In the genomic region with DNA sequence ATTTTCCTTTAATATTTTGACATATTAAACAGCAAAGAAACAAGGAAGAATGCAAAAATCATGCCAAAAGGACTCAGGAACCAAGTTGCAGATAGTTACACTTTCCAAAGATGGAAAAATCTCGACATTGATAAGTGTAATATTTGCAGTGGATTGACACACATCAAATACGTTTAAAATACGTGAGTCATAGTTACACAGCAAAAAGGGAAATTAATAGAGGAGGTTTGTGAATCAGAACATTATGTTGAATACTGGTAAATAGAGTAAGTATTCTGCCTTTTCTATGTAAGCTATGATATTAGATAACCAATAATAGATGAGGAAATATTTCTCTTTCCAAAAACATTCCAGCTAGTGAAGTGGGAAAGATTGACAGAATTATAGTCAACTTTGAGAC, we compare ENCODE assay signal across 9 cellular contexts.
"Had no signal": no experiment of that assay in that cellular context is flagged by ENCODE, and none has a peak within 500 bp of the region (broad histone marks: within the 10 kb centered on the region; RNA-seq: fewer than 3 reads in every experiment).

No MANE protein-coding gene starts in this region.

- H3K4me3 ChIP-seq: K562 had no signal

- H3K4me2 ChIP-seq: KMS-11 had no signal

- H3K27me3 Mint-ChIP-seq: IgD-negative memory B cell had no signal

- H3K36me3 Mint-ChIP-seq: IgD-negative memory B cell had no signal

- H3K27ac Mint-ChIP-seq: IgD-negative memory B cell had no signal

- DNase-seq: IMR-90, KBM-7, KG1 had no signal

- H3K27ac ChIP-seq: HL-60, KMS-11 had no signal

- H3K9ac ChIP-seq: KMS-11 had no signal

- H3K4me3 Mint-ChIP-seq: IgD-negative memory B cell had no signal

- H3K4me1 Mint-ChIP-seq: IgD-negative memory B cell had no signal

- H3K9me3 Mint-ChIP-seq: IgD-negative memory B cell had no signal

- FAIRE-seq: HepG2, HTR-8/SVneo, K562 had no signal

- ATAC-seq: HepG2, K562 had no signal
